In genomic region chr5:135271533-135272310, GRCh38 we compare ENCODE assay signal across 14 cellular contexts.
DNase-seq lines count a peak whose midpoint lies in the region; ATAC-seq, FAIRE-seq and TF ChIP-seq lines count a peak whose summit lies in the region.
"Had no signal": no experiment of that assay in that cellular context is flagged by ENCODE, and none has a peak within 500 bp of the region (broad histone marks: within the 10 kb centered on the region; RNA-seq: fewer than 3 reads in every experiment).

No MANE protein-coding gene starts in this region.

- no TSS peak for BruUV-seq in IMR-90 (replicated peaks; lab: Mats Ljungman, UMichigan)

- no peak for TF ChIP-seq CTCF in AG10803 (conservative IDR thresholded peaks at IDR 0.05; ENCODE audit: low read length)
- TF ChIP-seq CTCF in IMR-90 (conservative IDR thresholded peaks at IDR 0.05; ENCODE audit: low read depth, low read length) = no peak
- TF ChIP-seq CTCF in astrocyte (IDR thresholded peaks at IDR 0.05; ENCODE audit: insufficient read depth, low read depth, low read length) = no peak
- TF ChIP-seq CTCF in mesothelial cell of epicardium (IDR thresholded peaks at IDR 0.05; ENCODE audit: unreplicated experiment) = no peak

- dilution Hi-C loops in IMR-90 (cut with HindIII; ENCODE audit: low sequenced_read_pairs, unreplicated experiment) = no loop called here

- H3K9ac ChIP-seq in IMR-90 (ENCODE audit: low read depth, low read length) (no peak overlapping the region), astrocyte (ENCODE audit: low read length) (no peak overlapping the region)

- peak overlapping the region; percentile 79 to 80 for H4K8ac ChIP-seq in IMR-90 (ENCODE audit: low read depth in 2 of 2, low read length in 2 of 2)

- H3K4me1 ChIP-seq in IMR-90 (ENCODE audit: control insufficient read depth, insufficient read depth, low read length) (peaks cover 29% of the 10 kb centered on the region), astrocyte (ENCODE audit: insufficient read depth, low read length) (peaks cover 21% of the 10 kb centered on the region)
- H3K4me1 ChIP-seq: pancreas had no signal

- H2BK15ac ChIP-seq in IMR-90 (ENCODE audit: low read depth, low read length) = peak overlapping the region; percentile 97; the same call in 2 of the 3 replicates

- in situ Hi-C loops in IMR-90 (cut with MboI; ENCODE audit: low sequenced_read_pairs) = no loop called here

- no peak for TF ChIP-seq POLR2A in IMR-90 (IDR thresholded peaks at IDR 0.05; ENCODE audit: low read depth, low read length)

- peak overlapping the region; percentile 54; the same call in 1 of the 2 replicates for H3K23ac ChIP-seq in IMR-90 (ENCODE audit: low read depth, low read length)

- H3K4me1 Mint-ChIP-seq in astrocyte (ENCODE audit: low read depth, unreplicated experiment) (peaks cover 10% of the 10 kb centered on the region), mesothelial cell of epicardium (peaks cover 38% of the 10 kb centered on the region)
- H3K4me1 Mint-ChIP-seq: B cell had no signal

- no peak overlapping the region for H3K27ac Mint-ChIP-seq in astrocyte (ENCODE audit: unreplicated experiment)
- peak overlapping the region; percentile 83 for H3K27ac Mint-ChIP-seq in mesothelial cell of epicardium
- H3K27ac Mint-ChIP-seq: B cell had no signal

- H3K27me3 Mint-ChIP-seq in astrocyte (ENCODE audit: low read depth, unreplicated experiment) (peaks cover 14% of the 10 kb centered on the region), mesothelial cell of epicardium (ENCODE audit: low read depth) (peaks cover under 1% of the 10 kb centered on the region)

- H4K20me1 ChIP-seq in IMR-90 (ENCODE audit: insufficient read depth, low read length) (no peaks in the 10 kb centered on the region), astrocyte (ENCODE audit: insufficient read depth, low read length) (no peaks in the 10 kb centered on the region)

- H3K9me3 Mint-ChIP-seq in astrocyte (ENCODE audit: unreplicated experiment) = peaks cover 3% of the 10 kb centered on the region
- H3K9me3 Mint-ChIP-seq in mesothelial cell of epicardium = no peaks in the 10 kb centered on the region

- peak overlapping the region; percentile 95 for H2BK20ac ChIP-seq in IMR-90 (ENCODE audit: low read depth, low read length)

- intact Hi-C loops in IMR-90 (cut with micrococcal nuclease) = no loop called here

- peak overlapping the region; percentile 98 for H3K4ac ChIP-seq in IMR-90 (ENCODE audit: low read depth, low read length)

- no peaks in the 10 kb centered on the region for H3K36me3 ChIP-seq in IMR-90 (ENCODE audit: control insufficient read depth, insufficient read depth, low read length)
- no peaks in the 10 kb centered on the region for H3K36me3 ChIP-seq in astrocyte (ENCODE audit: insufficient read depth, low read length)
- H3K36me3 ChIP-seq: pancreas had no signal

- no peaks in the 10 kb centered on the region for H3K27me3 ChIP-seq in IMR-90 (ENCODE audit: control insufficient read depth, insufficient read depth, low read length)
- no peaks in the 10 kb centered on the region for H3K27me3 ChIP-seq in astrocyte (ENCODE audit: insufficient read depth, low read length)
- H3K27me3 ChIP-seq: pancreas had no signal

- CTCF ChIA-PET in IMR-90 (lab: Yijun Ruan, JAX) = interaction anchor here (1.9 kb wide), 1 partner anchor 63 kb away, joined by 4 read pairs; no protein-coding TSS in a partner anchor

- H2BK5ac ChIP-seq in IMR-90 (ENCODE audit: low read depth, low read length, poor library complexity, severe bottlenecking) = peak overlapping the region; percentile 47

- H3K79me1 ChIP-seq in IMR-90 (ENCODE audit: low read depth in 1 of 2, low read length in 2 of 2) = peaks cover 0 to 50% of the 10 kb centered on the region in 2 experiments; a peak in 3 of 4 replicates

- H3K36me3 Mint-ChIP-seq in astrocyte (ENCODE audit: low read depth, unreplicated experiment) = no peaks in the 10 kb centered on the region
- H3K36me3 Mint-ChIP-seq in mesothelial cell of epicardium = no peaks in the 10 kb centered on the region

- FAIRE-seq in astrocyte (lab: Jason Lieb, UNC) = no peak
- FAIRE-seq: pancreas had no signal

- ATAC-seq in IMR-90 (ENCODE audit: low read depth) = no peak
- no peak for ATAC-seq in GM19328 (IDR thresholded peaks at IDR 0.05; ENCODE audit: unreplicated experiment)
- ATAC-seq in HG03039 (IDR thresholded peaks at IDR 0.05; ENCODE audit: unreplicated experiment) = no peak
- ATAC-seq: left ventricle myocardium superior, pancreas had no signal

- no peak overlapping the region for H3K4me2 ChIP-seq in IMR-90 (ENCODE audit: low read depth, low read length)
- no peak overlapping the region for H3K4me2 ChIP-seq in astrocyte (ENCODE audit: low read length)

- H3K14ac ChIP-seq in IMR-90 (replicated peaks; ENCODE audit: low read depth, low read length) = peak overlapping the region; percentile 95

- H2AFZ ChIP-seq in IMR-90 (replicated peaks; ENCODE audit: low read length, poor library complexity) (peak overlapping the region; percentile 77), astrocyte (ENCODE audit: low read depth, low read length) (no peak overlapping the region)

- peak overlapping the region; percentile 97 for H2AK5ac ChIP-seq in IMR-90 (ENCODE audit: low read depth, low read length)

- peak; percentile 65 for DNase-seq in AG10803 (ENCODE audit: low read depth)
- DNase-seq in IMR-90 = peak; percentile 55
- peak; percentile 48 for DNase-seq in astrocyte (ENCODE audit: low read depth)
- DNase-seq in mesothelial cell of epicardium (ENCODE audit: low spot score in 2 of 2, unreplicated experiment in 2 of 2) = no peak
- no peak for DNase-seq in activated CD4-positive, alpha-beta T cell treated with anti-CD3 and anti-CD28 coated beads, Interleukin-2, amount 50 U/mL, for 1 hour
- DNase-seq in DMS114 treated with DMSO at 0.1 percent for 48 hours (lab: John Stamatoyannopoulos, UW; ENCODE audit: unreplicated experiment) = no peak
- DNase-seq: left ventricle myocardium superior; NCI-H2081; pancreas; stimulated activated CD4-positive, alpha-beta T cell treated with anti-CD3 and anti-CD28 coated beads, Interleukin-2, amount 100 ng/mL, for 48 hours; stimulated activated naive CD8-positive, alpha-beta T cell treated with anti-CD3 and anti-CD28 coated beads, Interleukin-15, Interleukin-2, amounts not matched to agents 100 U/mL and 50 U/mL, for 24 hours had no signal

- H3K4me3 ChIP-seq in AG10803 (ENCODE audit: low read length) = no peak overlapping the region
- H3K4me3 ChIP-seq in IMR-90 (ENCODE audit: insufficient read depth, low read depth, low read length) = no peak overlapping the region
- H3K4me3 ChIP-seq in astrocyte (ENCODE audit: insufficient read depth, low read depth, low read length) = no peak overlapping the region
- H3K4me3 ChIP-seq: pancreas had no signal

- peak overlapping the region; percentile 21 for H4K5ac ChIP-seq in IMR-90 (ENCODE audit: low read depth, low read length)

- no peak overlapping the region for H3K4me3 Mint-ChIP-seq in astrocyte (ENCODE audit: unreplicated experiment)
- no peak overlapping the region for H3K4me3 Mint-ChIP-seq in mesothelial cell of epicardium
- H3K4me3 Mint-ChIP-seq: B cell had no signal

- H3K9me3 ChIP-seq in IMR-90 (ENCODE audit: control insufficient read depth, insufficient read depth, low read length) (no peaks in the 10 kb centered on the region), astrocyte (ENCODE audit: insufficient read depth, low read depth, low read length) (no peaks in the 10 kb centered on the region)
- H3K9me3 ChIP-seq: pancreas had no signal

- peaks cover 34% of the 10 kb centered on the region for H3K9me1 ChIP-seq in IMR-90 (ENCODE audit: insufficient read depth, low read length)

- H3K27ac ChIP-seq in IMR-90 (ENCODE audit: insufficient read depth, low read length) (peak overlapping the region; percentile 18), astrocyte (ENCODE audit: low read depth, low read length) (no peak overlapping the region)
- H3K27ac ChIP-seq: pancreas had no signal

- no peak for TF ChIP-seq RAD21 in IMR-90 (IDR thresholded peaks at IDR 0.05; ENCODE audit: low read length)

- peak overlapping the region; percentile 60; the same call in 1 of the 2 replicates for H3K18ac ChIP-seq in IMR-90 (ENCODE audit: low read depth, low read length)

- H4K91ac ChIP-seq in IMR-90 (ENCODE audit: insufficient read depth, low read depth, low read length) = peak overlapping the region; percentile 94

- H2BK120ac ChIP-seq in IMR-90 (ENCODE audit: low read depth, low read length) = peak overlapping the region; percentile 99

- H3K79me2 ChIP-seq in astrocyte (ENCODE audit: insufficient read depth, low read length) = no peaks in the 10 kb centered on the region

- H2AK9ac ChIP-seq in IMR-90 (replicated peaks; ENCODE audit: low read depth, low read length, poor library complexity) = peak overlapping the region; percentile 47

- POLR2A ChIA-PET in IMR-90 (lab: Charles Lee; ENCODE audit: unreplicated experiment) = no interaction called here

- H3K56ac ChIP-seq in IMR-90 (ENCODE audit: extremely low read depth, insufficient read depth, low read length) = no peak overlapping the region

- WGBS in IMR-90 (ENCODE audit: extremely low coverage in 2 of 2, insufficient read length in 1 of 2), 2 experiments = 85% methylated on average over 5 of the region's 14 CpGs; no CpG with 5 or more reads in 1 of the 2 experiments

TF ChIP-seq in IMR-90, 13 proteins besides CTCF, POLR2A, EP300 and RAD21 (continues in another document):
- TF ChIP-seq CHD1 (IDR thresholded peaks at IDR 0.05; ENCODE audit: low read depth, low read length) = no peak
- no peak for TF ChIP-seq NFE2L2 (IDR thresholded peaks at IDR 0.05; ENCODE audit: low read depth, low read length)
- TF ChIP-seq ELK1 (IDR thresholded peaks at IDR 0.05; ENCODE audit: borderline replicate concordance, low read depth, low read length) = no peak
- TF ChIP-seq RFX5 (IDR thresholded peaks at IDR 0.05; ENCODE audit: low read depth, low read length) = no peak
- no peak for TF ChIP-seq SMC3 (IDR thresholded peaks at IDR 0.05; ENCODE audit: low read depth, low read length)
- no peak for TF ChIP-seq MXI1 (IDR thresholded peaks at IDR 0.05; ENCODE audit: borderline replicate concordance, low read depth, low read length)
- TF ChIP-seq, protein P1, sequence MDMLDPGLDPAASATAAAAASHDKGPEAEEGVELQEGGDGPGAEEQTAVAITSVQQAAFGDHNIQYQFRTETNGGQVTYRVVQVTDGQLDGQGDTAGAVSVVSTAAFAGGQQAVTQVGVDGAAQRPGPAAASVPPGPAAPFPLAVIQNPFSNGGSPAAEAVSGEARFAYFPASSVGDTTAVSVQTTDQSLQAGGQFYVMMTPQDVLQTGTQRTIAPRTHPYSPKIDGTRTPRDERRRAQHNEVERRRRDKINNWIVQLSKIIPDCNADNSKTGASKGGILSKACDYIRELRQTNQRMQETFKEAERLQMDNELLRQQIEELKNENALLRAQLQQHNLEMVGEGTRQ (IDR thresholded peaks at IDR 0.05; ENCODE audit: low read depth, low read length) = no peak

Comparison
In these comparisons a context has a peak if more than half of its experiments do, and no peak if none do; other contexts are left out.
1. DNase-seq: peak in AG10803 (single experiment), IMR-90 (single experiment) and astrocyte (single experiment); none in mesothelial cell of epicardium (0 of 2), activated CD4-positive, alpha-beta T cell treated with anti-CD3 and anti-CD28 coated beads, Interleukin-2, amount 50 U/mL, for 1 hour (single experiment) and DMS114 treated with DMSO at 0.1 percent for 48 hours (single experiment).